ENCODE assay signal across 1 cellular context in genomic region chr19:3984908-3985642, GRCh38.
TF ChIP-seq lines count a peak whose summit lies in the region.

Gene EEF2, minus strand, starts transcription at chr19:3985463. Its CDS starts 83 bp downstream, at chr19:3985380.

TF ChIP-seq in HepG2, 621 proteins besides CTCF, POLR2A, EP300 and RAD21 (continued from another document and continues in another):
- TF ChIP-seq SMAD9 (CRISPR knock-in tag; IDR thresholded peaks at IDR 0.05) (0 out of 2 replicates have a peak, but pooled peaks have one; percentile 10), TAF1 (CRISPR knock-in tag; IDR thresholded peaks at IDR 0.05) (peak; percentile 100), DNMT3B (CRISPR knock-in tag; conservative IDR thresholded peaks at IDR 0.05) (peak; percentile 96), SKI (IDR thresholded peaks at IDR 0.05; ENCODE audit: partially characterized antibody) (peak; percentile 79), FIP1L1 (IDR thresholded peaks at IDR 0.05; ENCODE audit: borderline replicate concordance, insufficient read depth, low read depth, low read length) (peak; percentile 88; the same call in 1 of the 2 replicates), HINFP (CRISPR knock-in tag; IDR thresholded peaks at IDR 0.05; ENCODE audit: low read depth) (peak; percentile 49; the same call in 1 of the 2 replicates), MIER3 (CRISPR knock-in tag; IDR thresholded peaks at IDR 0.05; ENCODE audit: borderline replicate concordance) (no peak), ATRX (CRISPR knock-in tag; IDR thresholded peaks at IDR 0.05; ENCODE audit: borderline replicate concordance) (no peak), BRCA1 (CRISPR knock-in tag; IDR thresholded peaks at IDR 0.05) (peak; percentile 62; the same call in 1 of the 2 replicates), RFXANK (CRISPR knock-in tag; IDR thresholded peaks at IDR 0.05) (no peak; the same call in 1 of the 2 replicates), ZC3H13 (CRISPR knock-in tag; IDR thresholded peaks at IDR 0.05) (peak; percentile 92), ZNF512B (CRISPR knock-in tag; IDR thresholded peaks at IDR 0.05; ENCODE audit: borderline replicate concordance) (no peak), ZSCAN25 (CRISPR knock-in tag; IDR thresholded peaks at IDR 0.05) (no peak; the same call in 1 of the 2 replicates), MED13 (CRISPR knock-in tag; IDR thresholded peaks at IDR 0.05) (peak; percentile 74), KLF15 (CRISPR knock-in tag; IDR thresholded peaks at IDR 0.05; ENCODE audit: borderline replicate concordance) (no peak), ZNF607 (CRISPR knock-in tag; IDR thresholded peaks at IDR 0.05; ENCODE audit: borderline replicate concordance) (peak; percentile 75; the same call in 1 of the 2 replicates), ZFYVE20 (CRISPR knock-in tag; IDR thresholded peaks at IDR 0.05; ENCODE audit: borderline replicate concordance, low read depth) (no peak), ZNF841 (CRISPR knock-in tag; IDR thresholded peaks at IDR 0.05; ENCODE audit: borderline replicate concordance) (peak; percentile 89), ZNF205 (CRISPR knock-in tag; IDR thresholded peaks at IDR 0.05) (peak; percentile 84), FOXK1 (CRISPR knock-in tag; IDR thresholded peaks at IDR 0.05; ENCODE audit: borderline replicate concordance, low read depth) (peak; percentile 68; the same call in 1 of the 2 replicates), ZIK1 (CRISPR knock-in tag; IDR thresholded peaks at IDR 0.05; ENCODE audit: borderline replicate concordance, low read depth) (peak; percentile 93), MTA1 (CRISPR knock-in tag; IDR thresholded peaks at IDR 0.05; ENCODE audit: borderline replicate concordance) (peak; percentile 31; the same call in 1 of the 2 replicates), SYNCRIP (IDR thresholded peaks at IDR 0.05; ENCODE audit: insufficient read depth, low read depth, low read length) (no peak), PBX3 (CRISPR knock-in tag; IDR thresholded peaks at IDR 0.05; ENCODE audit: borderline replicate concordance) (peak; percentile 87; the same call in 1 of the 2 replicates), GATA4 (IDR thresholded peaks at IDR 0.05; ENCODE audit: borderline replicate concordance, low read depth) (peak; percentile 88), ZNF674 (CRISPR knock-in tag; IDR thresholded peaks at IDR 0.05; ENCODE audit: low read depth) (no peak), ZNF605 (CRISPR knock-in tag; IDR thresholded peaks at IDR 0.05) (no peak; the same call in none of the 2 replicates), ZMAT5 (CRISPR knock-in tag; IDR thresholded peaks at IDR 0.05; ENCODE audit: borderline replicate concordance, low read depth) (no peak), HOXA3 (CRISPR knock-in tag; IDR thresholded peaks at IDR 0.05) (peak; percentile 93), KAT8 (CRISPR knock-in tag; IDR thresholded peaks at IDR 0.05) (peak; percentile 83), ZNF3 (CRISPR knock-in tag; IDR thresholded peaks at IDR 0.05) (no peak), ZNF484 (CRISPR knock-in tag; IDR thresholded peaks at IDR 0.05; ENCODE audit: borderline replicate concordance, low read depth) (no peak), NFE2 (CRISPR knock-in tag; IDR thresholded peaks at IDR 0.05) (no peak), PAX8 (CRISPR knock-in tag; IDR thresholded peaks at IDR 0.05; ENCODE audit: borderline replicate concordance) (no peak)
- TF ChIP-seq, protein P1, sequence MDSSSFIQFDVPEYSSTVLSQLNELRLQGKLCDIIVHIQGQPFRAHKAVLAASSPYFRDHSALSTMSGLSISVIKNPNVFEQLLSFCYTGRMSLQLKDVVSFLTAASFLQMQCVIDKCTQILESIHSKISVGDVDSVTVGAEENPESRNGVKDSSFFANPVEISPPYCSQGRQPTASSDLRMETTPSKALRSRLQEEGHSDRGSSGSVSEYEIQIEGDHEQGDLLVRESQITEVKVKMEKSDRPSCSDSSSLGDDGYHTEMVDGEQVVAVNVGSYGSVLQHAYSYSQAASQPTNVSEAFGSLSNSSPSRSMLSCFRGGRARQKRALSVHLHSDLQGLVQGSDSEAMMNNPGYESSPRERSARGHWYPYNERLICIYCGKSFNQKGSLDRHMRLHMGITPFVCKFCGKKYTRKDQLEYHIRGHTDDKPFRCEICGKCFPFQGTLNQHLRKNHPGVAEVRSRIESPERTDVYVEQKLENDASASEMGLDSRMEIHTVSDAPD (CRISPR knock-in tag; IDR thresholded peaks at IDR 0.05): no peak
- TF ChIP-seq, protein P2, sequence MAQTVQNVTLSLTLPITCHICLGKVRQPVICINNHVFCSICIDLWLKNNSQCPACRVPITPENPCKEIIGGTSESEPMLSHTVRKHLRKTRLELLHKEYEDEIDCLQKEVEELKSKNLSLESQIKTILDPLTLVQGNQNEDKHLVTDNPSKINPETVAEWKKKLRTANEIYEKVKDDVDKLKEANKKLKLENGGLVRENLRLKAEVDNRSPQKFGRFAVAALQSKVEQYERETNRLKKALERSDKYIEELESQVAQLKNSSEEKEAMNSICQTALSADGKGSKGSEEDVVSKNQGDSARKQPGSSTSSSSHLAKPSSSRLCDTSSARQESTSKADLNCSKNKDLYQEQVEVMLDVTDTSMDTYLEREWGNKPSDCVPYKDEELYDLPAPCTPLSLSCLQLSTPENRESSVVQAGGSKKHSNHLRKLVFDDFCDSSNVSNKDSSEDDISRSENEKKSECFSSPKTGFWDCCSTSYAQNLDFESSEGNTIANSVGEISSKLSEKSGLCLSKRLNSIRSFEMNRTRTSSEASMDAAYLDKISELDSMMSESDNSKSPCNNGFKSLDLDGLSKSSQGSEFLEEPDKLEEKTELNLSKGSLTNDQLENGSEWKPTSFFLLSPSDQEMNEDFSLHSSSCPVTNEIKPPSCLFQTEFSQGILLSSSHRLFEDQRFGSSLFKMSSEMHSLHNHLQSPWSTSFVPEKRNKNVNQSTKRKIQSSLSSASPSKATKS (CRISPR knock-in tag; IDR thresholded peaks at IDR 0.05): no peak
- TF ChIP-seq, protein P3, sequence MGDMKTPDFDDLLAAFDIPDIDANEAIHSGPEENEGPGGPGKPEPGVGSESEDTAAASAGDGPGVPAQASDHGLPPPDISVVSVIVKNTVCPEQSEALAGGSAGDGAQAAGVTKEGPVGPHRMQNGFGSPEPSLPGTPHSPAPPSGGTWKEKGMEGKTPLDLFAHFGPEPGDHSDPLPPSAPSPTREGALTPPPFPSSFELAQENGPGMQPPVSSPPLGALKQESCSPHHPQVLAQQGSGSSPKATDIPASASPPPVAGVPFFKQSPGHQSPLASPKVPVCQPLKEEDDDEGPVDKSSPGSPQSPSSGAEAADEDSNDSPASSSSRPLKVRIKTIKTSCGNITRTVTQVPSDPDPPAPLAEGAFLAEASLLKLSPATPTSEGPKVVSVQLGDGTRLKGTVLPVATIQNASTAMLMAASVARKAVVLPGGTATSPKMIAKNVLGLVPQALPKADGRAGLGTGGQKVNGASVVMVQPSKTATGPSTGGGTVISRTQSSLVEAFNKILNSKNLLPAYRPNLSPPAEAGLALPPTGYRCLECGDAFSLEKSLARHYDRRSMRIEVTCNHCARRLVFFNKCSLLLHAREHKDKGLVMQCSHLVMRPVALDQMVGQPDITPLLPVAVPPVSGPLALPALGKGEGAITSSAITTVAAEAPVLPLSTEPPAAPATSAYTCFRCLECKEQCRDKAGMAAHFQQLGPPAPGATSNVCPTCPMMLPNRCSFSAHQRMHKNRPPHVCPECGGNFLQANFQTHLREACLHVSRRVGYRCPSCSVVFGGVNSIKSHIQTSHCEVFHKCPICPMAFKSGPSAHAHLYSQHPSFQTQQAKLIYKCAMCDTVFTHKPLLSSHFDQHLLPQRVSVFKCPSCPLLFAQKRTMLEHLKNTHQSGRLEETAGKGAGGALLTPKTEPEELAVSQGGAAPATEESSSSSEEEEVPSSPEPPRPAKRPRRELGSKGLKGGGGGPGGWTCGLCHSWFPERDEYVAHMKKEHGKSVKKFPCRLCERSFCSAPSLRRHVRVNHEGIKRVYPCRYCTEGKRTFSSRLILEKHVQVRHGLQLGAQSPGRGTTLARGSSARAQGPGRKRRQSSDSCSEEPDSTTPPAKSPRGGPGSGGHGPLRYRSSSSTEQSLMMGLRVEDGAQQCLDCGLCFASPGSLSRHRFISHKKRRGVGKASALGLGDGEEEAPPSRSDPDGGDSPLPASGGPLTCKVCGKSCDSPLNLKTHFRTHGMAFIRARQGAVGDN (CRISPR knock-in tag; IDR thresholded peaks at IDR 0.05): peak; percentile 89
- TF ChIP-seq, protein P4, sequence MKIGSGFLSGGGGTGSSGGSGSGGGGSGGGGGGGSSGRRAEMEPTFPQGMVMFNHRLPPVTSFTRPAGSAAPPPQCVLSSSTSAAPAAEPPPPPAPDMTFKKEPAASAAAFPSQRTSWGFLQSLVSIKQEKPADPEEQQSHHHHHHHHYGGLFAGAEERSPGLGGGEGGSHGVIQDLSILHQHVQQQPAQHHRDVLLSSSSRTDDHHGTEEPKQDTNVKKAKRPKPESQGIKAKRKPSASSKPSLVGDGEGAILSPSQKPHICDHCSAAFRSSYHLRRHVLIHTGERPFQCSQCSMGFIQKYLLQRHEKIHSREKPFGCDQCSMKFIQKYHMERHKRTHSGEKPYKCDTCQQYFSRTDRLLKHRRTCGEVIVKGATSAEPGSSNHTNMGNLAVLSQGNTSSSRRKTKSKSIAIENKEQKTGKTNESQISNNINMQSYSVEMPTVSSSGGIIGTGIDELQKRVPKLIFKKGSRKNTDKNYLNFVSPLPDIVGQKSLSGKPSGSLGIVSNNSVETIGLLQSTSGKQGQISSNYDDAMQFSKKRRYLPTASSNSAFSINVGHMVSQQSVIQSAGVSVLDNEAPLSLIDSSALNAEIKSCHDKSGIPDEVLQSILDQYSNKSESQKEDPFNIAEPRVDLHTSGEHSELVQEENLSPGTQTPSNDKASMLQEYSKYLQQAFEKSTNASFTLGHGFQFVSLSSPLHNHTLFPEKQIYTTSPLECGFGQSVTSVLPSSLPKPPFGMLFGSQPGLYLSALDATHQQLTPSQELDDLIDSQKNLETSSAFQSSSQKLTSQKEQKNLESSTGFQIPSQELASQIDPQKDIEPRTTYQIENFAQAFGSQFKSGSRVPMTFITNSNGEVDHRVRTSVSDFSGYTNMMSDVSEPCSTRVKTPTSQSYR (CRISPR knock-in tag; IDR thresholded peaks at IDR 0.05; ENCODE audit: borderline replicate concordance): no peak; the same call in 1 of the 2 replicates
- TF ChIP-seq, protein P5, sequence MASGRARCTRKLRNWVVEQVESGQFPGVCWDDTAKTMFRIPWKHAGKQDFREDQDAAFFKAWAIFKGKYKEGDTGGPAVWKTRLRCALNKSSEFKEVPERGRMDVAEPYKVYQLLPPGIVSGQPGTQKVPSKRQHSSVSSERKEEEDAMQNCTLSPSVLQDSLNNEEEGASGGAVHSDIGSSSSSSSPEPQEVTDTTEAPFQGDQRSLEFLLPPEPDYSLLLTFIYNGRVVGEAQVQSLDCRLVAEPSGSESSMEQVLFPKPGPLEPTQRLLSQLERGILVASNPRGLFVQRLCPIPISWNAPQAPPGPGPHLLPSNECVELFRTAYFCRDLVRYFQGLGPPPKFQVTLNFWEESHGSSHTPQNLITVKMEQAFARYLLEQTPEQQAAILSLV (CRISPR knock-in tag; IDR thresholded peaks at IDR 0.05; ENCODE audit: borderline replicate concordance): peak; percentile 97
- TF ChIP-seq, protein P6, sequence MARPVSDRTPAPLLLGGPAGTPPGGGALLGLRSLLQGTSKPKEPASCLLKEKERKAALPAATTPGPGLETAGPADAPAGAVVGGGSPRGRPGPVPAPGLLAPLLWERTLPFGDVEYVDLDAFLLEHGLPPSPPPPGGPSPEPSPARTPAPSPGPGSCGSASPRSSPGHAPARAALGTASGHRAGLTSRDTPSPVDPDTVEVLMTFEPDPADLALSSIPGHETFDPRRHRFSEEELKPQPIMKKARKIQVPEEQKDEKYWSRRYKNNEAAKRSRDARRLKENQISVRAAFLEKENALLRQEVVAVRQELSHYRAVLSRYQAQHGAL (CRISPR knock-in tag; IDR thresholded peaks at IDR 0.05; ENCODE audit: not compliant biosample characterization): peak; percentile 43
- TF ChIP-seq, protein P7, sequence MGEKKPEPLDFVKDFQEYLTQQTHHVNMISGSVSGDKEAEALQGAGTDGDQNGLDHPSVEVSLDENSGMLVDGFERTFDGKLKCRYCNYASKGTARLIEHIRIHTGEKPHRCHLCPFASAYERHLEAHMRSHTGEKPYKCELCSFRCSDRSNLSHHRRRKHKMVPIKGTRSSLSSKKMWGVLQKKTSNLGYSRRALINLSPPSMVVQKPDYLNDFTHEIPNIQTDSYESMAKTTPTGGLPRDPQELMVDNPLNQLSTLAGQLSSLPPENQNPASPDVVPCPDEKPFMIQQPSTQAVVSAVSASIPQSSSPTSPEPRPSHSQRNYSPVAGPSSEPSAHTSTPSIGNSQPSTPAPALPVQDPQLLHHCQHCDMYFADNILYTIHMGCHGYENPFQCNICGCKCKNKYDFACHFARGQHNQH (CRISPR knock-in tag; IDR thresholded peaks at IDR 0.05): peak; percentile 79
